Comparison of ENCODE assay signal across 12 cellular contexts in the genomic region with DNA sequence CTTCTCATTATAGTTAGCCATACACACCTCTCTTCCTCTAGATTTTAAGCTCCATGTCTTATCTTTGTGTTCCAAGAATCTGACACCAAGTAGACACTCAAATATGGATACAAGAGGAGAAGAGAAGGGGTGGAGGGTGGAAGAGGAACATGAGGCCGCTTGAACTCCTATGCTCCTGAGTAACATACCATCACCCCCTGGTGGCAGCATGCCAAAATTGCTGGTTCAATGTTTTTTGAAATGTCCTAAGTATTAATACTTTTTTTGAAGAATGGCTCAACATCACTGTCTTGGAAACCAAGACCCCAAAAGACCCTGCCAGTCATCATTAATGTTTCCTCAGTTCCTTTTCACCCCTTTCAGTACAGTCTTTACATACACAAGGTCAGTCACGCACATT.
DNase-seq lines count a peak whose midpoint lies in the region; FAIRE-seq and TF ChIP-seq lines count a peak whose summit lies in the region.
"Had no signal": no experiment of that assay in that cellular context is flagged by ENCODE, and none has a peak within 500 bp of the region (broad histone marks: within the 10 kb centered on the region; RNA-seq: fewer than 3 reads in every experiment).

No MANE protein-coding gene starts in this region.

- no peak overlapping the region for H3K27ac Mint-ChIP-seq in activated CD4-positive, alpha-beta T cell treated with anti-CD3 and anti-CD28 coated beads, Interleukin-2, amount 10 ng/mL, durations not matched to agents 24 days and 14 days

- peak; percentile 5 to 11 for DNase-seq in activated CD4-positive, alpha-beta T cell treated with anti-CD3 and anti-CD28 coated beads, Interleukin-2, amount 50 U/mL, for 48 hours
- no peak for DNase-seq in activated CD4-positive, alpha-beta T cell treated with anti-CD3 and anti-CD28 coated beads, Interleukin-2, amount 10 ng/mL, durations not matched to agents 24 days and 14 days
- DNase-seq in WERI-Rb-1 = no peak
- peak; percentile 20 for DNase-seq in kidney
- no peak for DNase-seq in activated naive CD4-positive, alpha-beta T cell treated with anti-CD3 and anti-CD28 coated beads, Interleukin-2, amount 50 U/mL, for 16 hours
- no peak for DNase-seq in NCI-H1694 treated with DMSO at 0.1 percent for 48 hours (lab: John Stamatoyannopoulos, UW)
- no peak for DNase-seq in ovary
- DNase-seq: hippocampal formation, NCI-H2081 had no signal

- H3K9me3 ChIP-seq in WERI-Rb-1 (ENCODE audit: severe bottlenecking) = no peaks in the 10 kb centered on the region
- no peaks in the 10 kb centered on the region for H3K9me3 ChIP-seq in kidney (ENCODE audit: control insufficient read depth in 1 of 2, low read length in 2 of 2)
- H3K9me3 ChIP-seq in ovary = no peaks in the 10 kb centered on the region
- H3K9me3 ChIP-seq: breast epithelium had no signal

- TF ChIP-seq CTCF in WERI-Rb-1 (IDR thresholded peaks at IDR 0.05; ENCODE audit: low read depth, low read length) (peak; percentile 37; the same call in 1 of the 2 replicates), kidney (IDR thresholded peaks at IDR 0.05; ENCODE audit: borderline replicate concordance, extremely low read depth, insufficient read depth) (no peak), ovary (IDR thresholded peaks at IDR 0.05) (no peak)

- H3K4me3 ChIP-seq in WERI-Rb-1 (ENCODE audit: low read depth, low read length) (no peak overlapping the region), kidney (ENCODE audit: low read length in 2 of 2) (no peak overlapping the region), urinary bladder (ENCODE audit: low read depth, low read length) (no peak overlapping the region), ovary (no peak overlapping the region)
- H3K4me3 ChIP-seq: breast epithelium, SJSA1 had no signal

- H3K27me3 ChIP-seq in WERI-Rb-1 (ENCODE audit: insufficient read depth, low read depth, severe bottlenecking) = no peaks in the 10 kb centered on the region
- H3K27me3 ChIP-seq in ovary = no peaks in the 10 kb centered on the region
- H3K27me3 ChIP-seq: breast epithelium, SJSA1 had no signal

- no peaks in the 10 kb centered on the region for H3K4me1 Mint-ChIP-seq in activated CD4-positive, alpha-beta T cell treated with anti-CD3 and anti-CD28 coated beads, Interleukin-2, amount 10 ng/mL, durations not matched to agents 24 days and 14 days

- no peak for FAIRE-seq in kidney (lab: Jason Lieb, UNC)

- no peak for TF ChIP-seq EP300 in ovary (IDR thresholded peaks at IDR 0.05)

- no peak overlapping the region for H3K27ac ChIP-seq in WERI-Rb-1
- peak overlapping the region; percentile 76 to 89 for H3K27ac ChIP-seq in kidney (ENCODE audit: low read depth in 2 of 2, low read length in 2 of 2)
- H3K27ac ChIP-seq in urinary bladder (ENCODE audit: low read depth) = peak overlapping the region; percentile 12
- H3K27ac ChIP-seq in ovary = no peak overlapping the region
- H3K27ac ChIP-seq: SJSA1 had no signal

- H3K9ac ChIP-seq in kidney (ENCODE audit: low read length in 2 of 2) = no peak overlapping the region

- H3K36me3 Mint-ChIP-seq in activated CD4-positive, alpha-beta T cell treated with anti-CD3 and anti-CD28 coated beads, Interleukin-2, amount 10 ng/mL, durations not matched to agents 24 days and 14 days (ENCODE audit: low read depth) = no peaks in the 10 kb centered on the region

- intact Hi-C loops in activated CD4-positive, alpha-beta T cell treated with anti-CD3 and anti-CD28 coated beads, Interleukin-2, amount 10 ng/mL, durations not matched to agents 24 days and 14 days (cut with micrococcal nuclease) = no loop called here
- intact Hi-C loops in kidney (cut with DNase I) (no loop called here), ovary (cut with DNase I) (no loop called here)

- peaks cover 9% of the 10 kb centered on the region for H3K9me3 Mint-ChIP-seq in activated CD4-positive, alpha-beta T cell treated with anti-CD3 and anti-CD28 coated beads, Interleukin-2, amount 10 ng/mL, durations not matched to agents 24 days and 14 days

- H3K27me3 Mint-ChIP-seq in activated CD4-positive, alpha-beta T cell treated with anti-CD3 and anti-CD28 coated beads, Interleukin-2, amount 10 ng/mL, durations not matched to agents 24 days and 14 days = peaks cover 6% of the 10 kb centered on the region

- TF ChIP-seq POLR2A in ovary (IDR thresholded peaks at IDR 0.05) = no peak

- peaks cover 61 to 68% of the 10 kb centered on the region in 2 donors for H3K4me1 ChIP-seq in kidney (ENCODE audit: control insufficient read depth in 1 of 2, insufficient read depth in 1 of 2, low read depth in 1 of 2, low read length in 2 of 2)
- no peaks in the 10 kb centered on the region for H3K4me1 ChIP-seq in urinary bladder (ENCODE audit: insufficient read depth)
- H3K4me1 ChIP-seq in ovary (ENCODE audit: insufficient read depth) = peaks cover 33% of the 10 kb centered on the region

- H3K4me3 Mint-ChIP-seq in activated CD4-positive, alpha-beta T cell treated with anti-CD3 and anti-CD28 coated beads, Interleukin-2, amount 10 ng/mL, durations not matched to agents 24 days and 14 days = no peak overlapping the region

- WGBS in urinary bladder = 81% methylated on average over 2 of the region's 2 CpGs
- WGBS in ovary, 3 donors = 81 to 88% (median 85%) methylated on average over 2 of the region's 2 CpGs

- peaks cover 4% of the 10 kb centered on the region for H3K36me3 ChIP-seq in WERI-Rb-1
- peaks cover 7 to 36% of the 10 kb centered on the region in 2 donors for H3K36me3 ChIP-seq in kidney (ENCODE audit: control insufficient read depth in 1 of 2, insufficient read depth in 2 of 2, low read length in 2 of 2)
- no peaks in the 10 kb centered on the region for H3K36me3 ChIP-seq in urinary bladder (ENCODE audit: insufficient read depth)
- H3K36me3 ChIP-seq in ovary = no peaks in the 10 kb centered on the region
- H3K36me3 ChIP-seq: breast epithelium had no signal

Comparison
In these comparisons a context has a peak if more than half of its experiments do, and no peak if none do; other contexts are left out.
1. DNase-seq: peak in activated CD4-positive, alpha-beta T cell treated with anti-CD3 and anti-CD28 coated beads, Interleukin-2, amount 50 U/mL, for 48 hours (2 of 2) and kidney (single experiment); none in activated CD4-positive, alpha-beta T cell treated with anti-CD3 and anti-CD28 coated beads, Interleukin-2, amount 10 ng/mL, durations not matched to agents 24 days and 14 days (single experiment), WERI-Rb-1 (single experiment), activated naive CD4-positive, alpha-beta T cell treated with anti-CD3 and anti-CD28 coated beads, Interleukin-2, amount 50 U/mL, for 16 hours (single experiment), NCI-H1694 treated with DMSO at 0.1 percent for 48 hours (single experiment) and ovary (0 of 5).
2. H3K27ac ChIP-seq: peak in kidney (2 of 2) and urinary bladder (single experiment); none in WERI-Rb-1 (single experiment) and ovary (0 of 2).